In the genomic region with DNA sequence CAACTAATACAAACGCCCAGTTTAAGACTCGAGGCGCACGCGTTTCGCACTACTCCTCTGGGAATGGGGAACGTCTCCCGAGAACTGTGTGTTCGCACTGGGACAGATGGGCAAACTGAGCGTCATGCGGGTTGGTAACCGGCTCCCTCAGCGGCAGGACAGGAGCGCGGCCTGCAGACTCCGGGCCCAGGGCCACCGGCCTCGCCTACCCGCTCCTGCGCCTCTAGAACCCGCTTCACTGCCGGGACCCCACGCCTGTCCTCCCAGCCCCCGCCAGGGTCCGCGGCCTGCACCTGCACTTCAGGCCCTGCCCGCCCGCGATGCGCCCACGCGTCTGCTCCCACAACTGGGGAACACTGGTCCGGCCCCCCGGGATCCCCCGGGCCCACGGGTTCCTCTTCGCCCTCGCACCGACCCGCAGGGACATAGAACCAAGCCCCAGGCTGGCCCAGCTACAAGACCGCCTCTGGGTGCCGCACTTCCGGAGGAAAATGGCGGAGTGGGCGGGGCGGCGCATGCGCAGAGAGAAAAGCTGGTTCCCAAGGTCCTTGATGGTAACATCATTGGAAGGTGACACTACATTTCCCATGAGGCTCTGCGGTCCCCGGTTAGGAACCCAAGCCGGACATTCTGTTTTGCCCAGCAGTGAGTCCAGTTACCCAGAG, we compare ENCODE assay signal across 1 cellular context.
TF ChIP-seq lines count a peak whose summit lies in the region.

A gene (minus strand): TSS at position 459 of the 665 bp plus-strand sequence. CDS start 2,187 bp downstream, outside the sequence.

TF ChIP-seq in K562, 482 proteins besides CTCF, POLR2A, EP300 and RAD21 (continued from another document):
- TF ChIP-seq ZNF121 (CRISPR knock-in tag; conservative IDR thresholded peaks at IDR 0.05): peak; percentile 87
- peak; percentile 33 for TF ChIP-seq EGR1 (conservative IDR thresholded peaks at IDR 0.05)
- TF ChIP-seq, protein P1, sequence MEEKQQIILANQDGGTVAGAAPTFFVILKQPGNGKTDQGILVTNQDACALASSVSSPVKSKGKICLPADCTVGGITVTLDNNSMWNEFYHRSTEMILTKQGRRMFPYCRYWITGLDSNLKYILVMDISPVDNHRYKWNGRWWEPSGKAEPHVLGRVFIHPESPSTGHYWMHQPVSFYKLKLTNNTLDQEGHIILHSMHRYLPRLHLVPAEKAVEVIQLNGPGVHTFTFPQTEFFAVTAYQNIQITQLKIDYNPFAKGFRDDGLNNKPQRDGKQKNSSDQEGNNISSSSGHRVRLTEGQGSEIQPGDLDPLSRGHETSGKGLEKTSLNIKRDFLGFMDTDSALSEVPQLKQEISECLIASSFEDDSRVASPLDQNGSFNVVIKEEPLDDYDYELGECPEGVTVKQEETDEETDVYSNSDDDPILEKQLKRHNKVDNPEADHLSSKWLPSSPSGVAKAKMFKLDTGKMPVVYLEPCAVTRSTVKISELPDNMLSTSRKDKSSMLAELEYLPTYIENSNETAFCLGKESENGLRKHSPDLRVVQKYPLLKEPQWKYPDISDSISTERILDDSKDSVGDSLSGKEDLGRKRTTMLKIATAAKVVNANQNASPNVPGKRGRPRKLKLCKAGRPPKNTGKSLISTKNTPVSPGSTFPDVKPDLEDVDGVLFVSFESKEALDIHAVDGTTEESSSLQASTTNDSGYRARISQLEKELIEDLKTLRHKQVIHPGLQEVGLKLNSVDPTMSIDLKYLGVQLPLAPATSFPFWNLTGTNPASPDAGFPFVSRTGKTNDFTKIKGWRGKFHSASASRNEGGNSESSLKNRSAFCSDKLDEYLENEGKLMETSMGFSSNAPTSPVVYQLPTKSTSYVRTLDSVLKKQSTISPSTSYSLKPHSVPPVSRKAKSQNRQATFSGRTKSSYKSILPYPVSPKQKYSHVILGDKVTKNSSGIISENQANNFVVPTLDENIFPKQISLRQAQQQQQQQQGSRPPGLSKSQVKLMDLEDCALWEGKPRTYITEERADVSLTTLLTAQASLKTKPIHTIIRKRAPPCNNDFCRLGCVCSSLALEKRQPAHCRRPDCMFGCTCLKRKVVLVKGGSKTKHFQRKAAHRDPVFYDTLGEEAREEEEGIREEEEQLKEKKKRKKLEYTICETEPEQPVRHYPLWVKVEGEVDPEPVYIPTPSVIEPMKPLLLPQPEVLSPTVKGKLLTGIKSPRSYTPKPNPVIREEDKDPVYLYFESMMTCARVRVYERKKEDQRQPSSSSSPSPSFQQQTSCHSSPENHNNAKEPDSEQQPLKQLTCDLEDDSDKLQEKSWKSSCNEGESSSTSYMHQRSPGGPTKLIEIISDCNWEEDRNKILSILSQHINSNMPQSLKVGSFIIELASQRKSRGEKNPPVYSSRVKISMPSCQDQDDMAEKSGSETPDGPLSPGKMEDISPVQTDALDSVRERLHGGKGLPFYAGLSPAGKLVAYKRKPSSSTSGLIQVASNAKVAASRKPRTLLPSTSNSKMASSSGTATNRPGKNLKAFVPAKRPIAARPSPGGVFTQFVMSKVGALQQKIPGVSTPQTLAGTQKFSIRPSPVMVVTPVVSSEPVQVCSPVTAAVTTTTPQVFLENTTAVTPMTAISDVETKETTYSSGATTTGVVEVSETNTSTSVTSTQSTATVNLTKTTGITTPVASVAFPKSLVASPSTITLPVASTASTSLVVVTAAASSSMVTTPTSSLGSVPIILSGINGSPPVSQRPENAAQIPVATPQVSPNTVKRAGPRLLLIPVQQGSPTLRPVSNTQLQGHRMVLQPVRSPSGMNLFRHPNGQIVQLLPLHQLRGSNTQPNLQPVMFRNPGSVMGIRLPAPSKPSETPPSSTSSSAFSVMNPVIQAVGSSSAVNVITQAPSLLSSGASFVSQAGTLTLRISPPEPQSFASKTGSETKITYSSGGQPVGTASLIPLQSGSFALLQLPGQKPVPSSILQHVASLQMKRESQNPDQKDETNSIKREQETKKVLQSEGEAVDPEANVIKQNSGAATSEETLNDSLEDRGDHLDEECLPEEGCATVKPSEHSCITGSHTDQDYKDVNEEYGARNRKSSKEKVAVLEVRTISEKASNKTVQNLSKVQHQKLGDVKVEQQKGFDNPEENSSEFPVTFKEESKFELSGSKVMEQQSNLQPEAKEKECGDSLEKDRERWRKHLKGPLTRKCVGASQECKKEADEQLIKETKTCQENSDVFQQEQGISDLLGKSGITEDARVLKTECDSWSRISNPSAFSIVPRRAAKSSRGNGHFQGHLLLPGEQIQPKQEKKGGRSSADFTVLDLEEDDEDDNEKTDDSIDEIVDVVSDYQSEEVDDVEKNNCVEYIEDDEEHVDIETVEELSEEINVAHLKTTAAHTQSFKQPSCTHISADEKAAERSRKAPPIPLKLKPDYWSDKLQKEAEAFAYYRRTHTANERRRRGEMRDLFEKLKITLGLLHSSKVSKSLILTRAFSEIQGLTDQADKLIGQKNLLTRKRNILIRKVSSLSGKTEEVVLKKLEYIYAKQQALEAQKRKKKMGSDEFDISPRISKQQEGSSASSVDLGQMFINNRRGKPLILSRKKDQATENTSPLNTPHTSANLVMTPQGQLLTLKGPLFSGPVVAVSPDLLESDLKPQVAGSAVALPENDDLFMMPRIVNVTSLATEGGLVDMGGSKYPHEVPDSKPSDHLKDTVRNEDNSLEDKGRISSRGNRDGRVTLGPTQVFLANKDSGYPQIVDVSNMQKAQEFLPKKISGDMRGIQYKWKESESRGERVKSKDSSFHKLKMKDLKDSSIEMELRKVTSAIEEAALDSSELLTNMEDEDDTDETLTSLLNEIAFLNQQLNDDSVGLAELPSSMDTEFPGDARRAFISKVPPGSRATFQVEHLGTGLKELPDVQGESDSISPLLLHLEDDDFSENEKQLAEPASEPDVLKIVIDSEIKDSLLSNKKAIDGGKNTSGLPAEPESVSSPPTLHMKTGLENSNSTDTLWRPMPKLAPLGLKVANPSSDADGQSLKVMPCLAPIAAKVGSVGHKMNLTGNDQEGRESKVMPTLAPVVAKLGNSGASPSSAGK (IDR thresholded peaks at IDR 0.05): peak; percentile 39; the same call in 1 of the 2 replicates
- TF ChIP-seq ETV1 (tag; conservative IDR thresholded peaks at IDR 0.05; ENCODE audit: low read depth): peak; percentile 76
- TF ChIP-seq TAF1 (IDR thresholded peaks at IDR 0.05; ENCODE audit: control insufficient read depth, extremely low read depth, insufficient read depth, low read length, severe bottlenecking): peak; percentile 35
- TF ChIP-seq POLR2B (IDR thresholded peaks at IDR 0.05; ENCODE audit: low read depth, partially characterized antibody): peak; percentile 64
- TF ChIP-seq, protein P2, sequence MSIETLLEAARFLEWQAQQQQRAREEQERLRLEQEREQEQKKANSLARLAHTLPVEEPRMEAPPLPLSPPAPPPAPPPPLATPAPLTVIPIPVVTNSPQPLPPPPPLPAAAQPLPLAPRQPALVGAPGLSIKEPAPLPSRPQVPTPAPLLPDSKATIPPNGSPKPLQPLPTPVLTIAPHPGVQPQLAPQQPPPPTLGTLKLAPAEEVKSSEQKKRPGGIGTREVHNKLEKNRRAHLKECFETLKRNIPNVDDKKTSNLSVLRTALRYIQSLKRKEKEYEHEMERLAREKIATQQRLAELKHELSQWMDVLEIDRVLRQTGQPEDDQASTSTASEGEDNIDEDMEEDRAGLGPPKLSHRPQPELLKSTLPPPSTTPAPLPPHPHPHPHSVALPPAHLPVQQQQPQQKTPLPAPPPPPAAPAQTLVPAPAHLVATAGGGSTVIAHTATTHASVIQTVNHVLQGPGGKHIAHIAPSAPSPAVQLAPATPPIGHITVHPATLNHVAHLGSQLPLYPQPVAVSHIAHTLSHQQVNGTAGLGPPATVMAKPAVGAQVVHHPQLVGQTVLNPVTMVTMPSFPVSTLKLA (conservative IDR thresholded peaks at IDR 0.05): peak in 1 of 2 experiments; percentile 40; a peak in 1 of 4 replicates
- peak; percentile 72 for TF ChIP-seq GABPA (tag; conservative IDR thresholded peaks at IDR 0.05; ENCODE audit: low read depth)
- TF ChIP-seq ZFX (CRISPR knock-in tag; IDR thresholded peaks at IDR 0.05): peak; percentile 97
- TF ChIP-seq MEIS2 (IDR thresholded peaks at IDR 0.05; ENCODE audit: partially characterized antibody): peak; percentile 70
- TF ChIP-seq MBD2 (IDR thresholded peaks at IDR 0.05; ENCODE audit: borderline replicate concordance, low read depth): peak; percentile 35; the same call in 1 of the 2 replicates
- TF ChIP-seq GABPB1 (CRISPR knock-in tag; IDR thresholded peaks at IDR 0.05): peak; percentile 74
- 0 out of 2 replicates have a peak, but pooled peaks have one; percentile 6 for TF ChIP-seq EHMT2 (IDR thresholded peaks at IDR 0.05)
